10 cellular contexts compared by ENCODE assay signal in genomic region chr15:60795889-60796288, GRCh38.
A peak's percentile ranks its signal among the peaks of the same experiment; 100 is the strongest.
DNase-seq lines count a peak whose midpoint lies in the region; ATAC-seq, FAIRE-seq and TF ChIP-seq lines count a peak whose summit lies in the region.
"Had no signal": no experiment of that assay in that cellular context is flagged by ENCODE, and none has a peak within 500 bp of the region (broad histone marks: within the 10 kb centered on the region; RNA-seq: fewer than 3 reads in every experiment).

No MANE protein-coding gene starts in this region.

- in situ Hi-C loops in K562 (cut with MboI) (no loop called here), HepG2 (cut with HindIII; ENCODE audit: extremely low pct_ligation_motif_present, low pct_unique_long_range_greater_than_20kb) (no loop called here)

- no peak for TF ChIP-seq CTCF in K562 (IDR thresholded peaks at IDR 0.05 in 2 of 3, conservative IDR thresholded peaks at IDR 0.05 in 1 of 3; ENCODE audit: insufficient read depth in 2 of 3, low read depth in 1 of 3, low read length in 3 of 3)
- TF ChIP-seq CTCF in HepG2 (CRISPR knock-in tag; IDR thresholded peaks at IDR 0.05), result no peak

- no peak overlapping the region for H3K4me2 ChIP-seq in K562 (ENCODE audit: insufficient read depth, low read length)
- H3K4me2 ChIP-seq in HepG2 (ENCODE audit: low read depth, low read length), result no peak overlapping the region
- H3K4me2 ChIP-seq: smooth muscle cell had no signal

- TF ChIP-seq RAD21 in K562 (CRISPR knock-in tag; conservative IDR thresholded peaks at IDR 0.05 in 1 of 2, IDR thresholded peaks at IDR 0.05 in 1 of 2), result no peak
- no peak for TF ChIP-seq RAD21 in HepG2 (CRISPR knock-in tag; IDR thresholded peaks at IDR 0.05)

- intact Hi-C loops in K562 (cut with micrococcal nuclease), result no loop called here
- intact Hi-C loops in HepG2 (cut with micrococcal nuclease; ENCODE audit: unreplicated experiment), result no loop called here

- POLR2A ChIA-PET in K562 (lab: Yijun Ruan, JAX), result no interaction called here
- POLR2A ChIA-PET in HepG2 (lab: Yijun Ruan, JAX), result no interaction called here

- H3K36me3 ChIP-seq in K562 (ENCODE audit: control insufficient read depth, insufficient read depth, low read length), result no peaks in the 10 kb centered on the region
- no peaks in the 10 kb centered on the region for H3K36me3 ChIP-seq in HepG2 (replicated peaks in 1 of 2; ENCODE audit: control insufficient read depth in 1 of 2, insufficient read depth in 2 of 2, low read length in 2 of 2)

- WGBS in K562 (ENCODE audit: insufficient coverage, low coverage, missing lambda C conversion rate), result 0% methylated on average over 4 of the region's 4 CpGs
- WGBS in HepG2 (ENCODE audit: low lambda C conversion rate), result 25% methylated on average over 4 of the region's 4 CpGs

- no peaks in the 10 kb centered on the region for H3K4me1 ChIP-seq in K562 (replicated peaks in 1 of 2; ENCODE audit: control insufficient read depth in 2 of 2, insufficient read depth in 2 of 2, low read length in 2 of 2)
- H3K4me1 ChIP-seq in HepG2 (ENCODE audit: insufficient read depth, low read length), result peaks cover 26% of the 10 kb centered on the region

- no peak overlapping the region for H3K9ac ChIP-seq in K562 (ENCODE audit: insufficient read depth in 1 of 2, low read depth in 2 of 2, low read length in 2 of 2)
- no peak overlapping the region for H3K9ac ChIP-seq in HepG2 (ENCODE audit: insufficient read depth, low read depth, low read length)

- H2AFZ ChIP-seq in K562 (ENCODE audit: low read depth, low read length) (no peak overlapping the region), HepG2 (ENCODE audit: low read length) (no peak overlapping the region)

- TF ChIP-seq POLR2A in K562 (conservative IDR thresholded peaks at IDR 0.05) (no peak), HepG2 (IDR thresholded peaks at IDR 0.05; ENCODE audit: insufficient read depth in 1 of 2, low read depth in 2 of 2, low read length in 2 of 2) (no peak)

- TF ChIP-seq EP300 in K562 (IDR thresholded peaks at IDR 0.05; ENCODE audit: low read length) (no peak), HepG2 (IDR thresholded peaks at IDR 0.05; ENCODE audit: low read depth in 2 of 2, low read length in 2 of 2) (no peak), HepG2 (CRISPR knock-in tag; IDR thresholded peaks at IDR 0.05; ENCODE audit: borderline replicate concordance) (no peak)

- no peaks in the 10 kb centered on the region for H3K79me2 ChIP-seq in K562 (ENCODE audit: control insufficient read depth, insufficient read depth, low read length)
- no peaks in the 10 kb centered on the region for H3K79me2 ChIP-seq in HepG2 (ENCODE audit: insufficient read depth, low read length)

- FAIRE-seq in K562 (lab: Jason Lieb, UNC), result no peak
- FAIRE-seq in HepG2 (lab: Jason Lieb, UNC), result no peak

- no peaks in the 10 kb centered on the region for H3K9me3 ChIP-seq in K562 (replicated peaks; ENCODE audit: control insufficient read depth, insufficient read depth, low read depth, low read length)
- 0 out of 2 replicates have a peak, but pooled peaks cover 6% of the 10 kb centered on the region for H3K9me3 ChIP-seq in HepG2 (ENCODE audit: low read length)

- CTCF ChIA-PET in K562 (lab: Yijun Ruan, JAX; ENCODE audit: low intra/inter-chr PET ratio) (no interaction called here), HepG2 (lab: Yijun Ruan, JAX; ENCODE audit: low intra/inter-chr PET ratio, low total read pairs) (no interaction called here)

- no peak for DNase-seq in K562 (ENCODE audit: extremely low read depth in 1 of 4, low spot score in 3 of 4)
- DNase-seq in NCI-H2196 treated with DMSO at 0.1 percent for 48 hours (lab: John Stamatoyannopoulos, UW; ENCODE audit: unreplicated experiment), result no peak
- DNase-seq in superior temporal gyrus (ENCODE audit: extremely low spot score), result no peak
- DNase-seq in HepG2 (ENCODE audit: low spot score), result no peak
- no peak for DNase-seq in cerebellar nuclear complex (lab: John Stamatoyannopoulos, UW)
- DNase-seq: NCI-H1436 treated with DMSO at 0.1 percent for 48 hours had no signal

- H3K4me3 ChIP-seq in K562 (no peak overlapping the region), HepG2 (replicated peaks in 1 of 3; ENCODE audit: insufficient read depth in 1 of 3, low read depth in 2 of 3, low read length in 3 of 3) (no peak overlapping the region)
- H3K4me3 ChIP-seq: smooth muscle cell had no signal

- H3K27me3 ChIP-seq in K562 (ENCODE audit: control insufficient read depth in 2 of 2, insufficient read depth in 2 of 2, low read length in 2 of 2), result no peaks in the 10 kb centered on the region; a peak in 1 of 5 replicates
- H3K27me3 ChIP-seq in HepG2 (ENCODE audit: control insufficient read depth in 1 of 2, insufficient read depth in 2 of 2, low read length in 2 of 2), result no peaks in the 10 kb centered on the region; a peak in 1 of 5 replicates

- H3K9me1 ChIP-seq in K562 (ENCODE audit: control insufficient read depth, insufficient read depth, low read length), result no peaks in the 10 kb centered on the region

- BruUV-seq in K562 (replicated peaks; lab: Mats Ljungman, UMichigan), result no TSS peak
- BruUV-seq in HepG2 (replicated peaks; lab: Mats Ljungman, UMichigan), result no TSS peak

- peak; percentile 77 for ATAC-seq in GM18508 (IDR thresholded peaks at IDR 0.05; ENCODE audit: insufficient read depth, unreplicated experiment)
- peak; percentile 76 for ATAC-seq in GM19468 (IDR thresholded peaks at IDR 0.05; ENCODE audit: extremely low read depth, unreplicated experiment)
- ATAC-seq in HG03135 (IDR thresholded peaks at IDR 0.05; ENCODE audit: unreplicated experiment), result peak; percentile 96
- ATAC-seq in K562, result no peak
- no peak for ATAC-seq in HepG2

- no peak overlapping the region for H3K27ac ChIP-seq in K562 (ENCODE audit: extremely low read depth, low read depth, low read length)
- no peak overlapping the region for H3K27ac ChIP-seq in HepG2 (ENCODE audit: extremely low read length, insufficient read depth, low read length)

- H4K20me1 ChIP-seq in K562 (replicated peaks; ENCODE audit: control insufficient read depth, insufficient read depth, low read length) (no peaks in the 10 kb centered on the region), HepG2 (ENCODE audit: insufficient read depth, low read length) (no peaks in the 10 kb centered on the region)

TF ChIP-seq in K562, 482 proteins besides CTCF, POLR2A, EP300 and RAD21:
- TF ChIP-seq SIN3B (IDR thresholded peaks at IDR 0.05; ENCODE audit: low read depth), result no peak
- peak; percentile 36; the same call in 1 of the 2 replicates for TF ChIP-seq SPI1 (IDR thresholded peaks at IDR 0.05; ENCODE audit: borderline replicate concordance, low read depth, low read length)

TF ChIP-seq in HepG2, 621 proteins besides CTCF, POLR2A, EP300 and RAD21:
- TF ChIP-seq ZNF431 (CRISPR knock-in tag; IDR thresholded peaks at IDR 0.05; ENCODE audit: borderline replicate concordance, low read depth) (no peak), SMAD3 (CRISPR knock-in tag; IDR thresholded peaks at IDR 0.05) (no peak), ONECUT2 (CRISPR knock-in tag; IDR thresholded peaks at IDR 0.05) (no peak), ETS1 (CRISPR knock-in tag; IDR thresholded peaks at IDR 0.05) (no peak), BHLHE40 (IDR thresholded peaks at IDR 0.05; ENCODE audit: low read length) (no peak), ZFP36L2 (CRISPR knock-in tag; IDR thresholded peaks at IDR 0.05) (no peak), ZMAT5 (CRISPR knock-in tag; IDR thresholded peaks at IDR 0.05; ENCODE audit: borderline replicate concordance, low read depth) (no peak), ZNF761 (CRISPR knock-in tag; conservative IDR thresholded peaks at IDR 0.05) (no peak), TBL1XR1 (IDR thresholded peaks at IDR 0.05; ENCODE audit: borderline replicate concordance, low read length, partially characterized antibody) (no peak), ZNF790 (CRISPR knock-in tag; IDR thresholded peaks at IDR 0.05; ENCODE audit: borderline replicate concordance) (no peak), ZNF205 (CRISPR knock-in tag; IDR thresholded peaks at IDR 0.05) (no peak), E2F1 (CRISPR knock-in tag; IDR thresholded peaks at IDR 0.05) (no peak), REPIN1 (CRISPR knock-in tag; IDR thresholded peaks at IDR 0.05; ENCODE audit: borderline replicate concordance, low read depth) (no peak), JDP2 (CRISPR knock-in tag; IDR thresholded peaks at IDR 0.05; ENCODE audit: borderline replicate concordance) (no peak), ZNF3 (CRISPR knock-in tag; IDR thresholded peaks at IDR 0.05) (no peak), ZNF788 (CRISPR knock-in tag; IDR thresholded peaks at IDR 0.05; ENCODE audit: borderline replicate concordance) (no peak), ATM (IDR thresholded peaks at IDR 0.05; ENCODE audit: borderline replicate concordance) (no peak), MXD4 (CRISPR knock-in tag; IDR thresholded peaks at IDR 0.05) (no peak)

Comparison
In these comparisons a context has a peak if more than half of its experiments do, and no peak if none do; other contexts are left out.
1. ATAC-seq: peak in GM18508 (single experiment), GM19468 (single experiment) and HG03135 (single experiment); none in K562 (single experiment) and HepG2 (single experiment).